10 cellular contexts compared by ENCODE assay signal in genomic region chr2:101832114-101832513, GRCh38.
DNase-seq lines count a peak whose midpoint lies in the region; ATAC-seq, FAIRE-seq and TF ChIP-seq lines count a peak whose summit lies in the region.
"Had no signal": no experiment of that assay in that cellular context is flagged by ENCODE, and none has a peak within 500 bp of the region (broad histone marks: within the 10 kb centered on the region; RNA-seq: fewer than 3 reads in every experiment).

No MANE protein-coding gene starts in this region.

- TSS peak; percentile 2 for BruUV-seq in HepG2 (replicated peaks; lab: Mats Ljungman, UMichigan)

- peaks cover 0 to 98% (median 29%) of the 10 kb centered on the region in 9 donors for H3K36me3 ChIP-seq in heart right ventricle
- H3K36me3 ChIP-seq in HepG2 (replicated peaks in 1 of 2; ENCODE audit: control insufficient read depth in 1 of 2, insufficient read depth in 2 of 2, low read length in 2 of 2), result peaks cover 46 to 88% of the 10 kb centered on the region in 2 experiments
- H3K36me3 ChIP-seq in uterus, result no peaks in the 10 kb centered on the region

- in situ Hi-C loops in HepG2 (cut with HindIII; ENCODE audit: extremely low pct_ligation_motif_present, low pct_unique_long_range_greater_than_20kb), result no loop called here

- ATAC-seq in heart right ventricle, result peak in 1 of 8 donors; percentile 38
- ATAC-seq in right cardiac atrium, result no peak
- ATAC-seq in HepG2, result no peak

- intact Hi-C loops in heart right ventricle (cut with DNase I), result loop anchor here (2.0 to 10.0 kb wide), 10 partner anchors 40 to 490 kb away; partner anchors contain the start of gene MAP4K4 (in 2 of the 10)
- intact Hi-C loops in right cardiac atrium (cut with DNase I), result loop anchor here (5.0 to 10.0 kb wide), 5 partner anchors 135 to 487 kb away; partner anchors contain the start of gene MAP4K4 (in 2 of the 4)
- intact Hi-C loops in HepG2 (cut with micrococcal nuclease; ENCODE audit: unreplicated experiment), result loop anchor here (5.0 kb wide), 1 partner anchor 315 kb away; no protein-coding TSS in a partner anchor
- intact Hi-C loops in uterus (cut with DNase I; ENCODE audit: low total_unique reads), result no loop called here

- DNase-seq in heart right ventricle, result no peak
- DNase-seq in right cardiac atrium, result no peak
- peak; percentile 30 for DNase-seq in SW480 (ENCODE audit: low spot score)
- no peak for DNase-seq in HepG2 (ENCODE audit: low spot score)
- DNase-seq in uterus, result no peak
- no peak for DNase-seq in NCI-H345 (lab: John Stamatoyannopoulos, UW)
- DNase-seq in middle frontal gyrus (ENCODE audit: extremely low spot score, low spot score), result no peak
- DNase-seq in GDM1 (lab: John Stamatoyannopoulos, UW), result no peak
- DNase-seq: activated CD4-positive, alpha-beta T cell treated with anti-CD3 and anti-CD28 coated beads, Interleukin-2, amount 10 ng/mL, durations not matched to agents 7 days and 5 days; aorta had no signal

- no peak for TF ChIP-seq RAD21 in HepG2 (CRISPR knock-in tag; IDR thresholded peaks at IDR 0.05)

- no peak for FAIRE-seq in HepG2 (lab: Jason Lieb, UNC)

- peaks cover 8% of the 10 kb centered on the region; the same call in 1 of the 2 replicates for H4K20me1 ChIP-seq in HepG2 (ENCODE audit: insufficient read depth, low read length)

- CTCF ChIA-PET in HepG2 (lab: Yijun Ruan, JAX; ENCODE audit: low intra/inter-chr PET ratio, low total read pairs), result interaction anchor here (1.3 to 2.8 kb wide), 3 partner anchors 39 to 413 kb away, joined by 3 to 18 read pairs (median 16); no protein-coding TSS in a partner anchor

- 44 to 65% methylated on average over 1 of the region's 1 CpG for WGBS in heart right ventricle, 2 donors
- 51% methylated on average over 1 of the region's 1 CpG for WGBS in right cardiac atrium
- 94% methylated on average over 1 of the region's 1 CpG for WGBS in HepG2 (ENCODE audit: low lambda C conversion rate)

- H3K4me2 ChIP-seq in HepG2 (ENCODE audit: low read depth, low read length), result no peak overlapping the region

- H2AFZ ChIP-seq in HepG2 (ENCODE audit: low read length), result no peak overlapping the region

- no peak overlapping the region for H3K4me3 ChIP-seq in heart right ventricle
- H3K4me3 ChIP-seq in right cardiac atrium (ENCODE audit: low read length), result no peak overlapping the region
- H3K4me3 ChIP-seq in HepG2 (replicated peaks in 1 of 3; ENCODE audit: insufficient read depth in 1 of 3, low read depth in 2 of 3, low read length in 3 of 3), result no peak overlapping the region
- no peak overlapping the region for H3K4me3 ChIP-seq in uterus

- H3K9ac ChIP-seq in HepG2 (ENCODE audit: insufficient read depth, low read depth, low read length), result no peak overlapping the region

- H3K9me3 ChIP-seq in heart right ventricle, result no peaks in the 10 kb centered on the region
- no peaks in the 10 kb centered on the region for H3K9me3 ChIP-seq in right cardiac atrium (ENCODE audit: control insufficient read depth, low read length)
- H3K9me3 ChIP-seq in HepG2 (ENCODE audit: low read length), result no peaks in the 10 kb centered on the region
- H3K9me3 ChIP-seq in uterus, result no peaks in the 10 kb centered on the region

- TF ChIP-seq EP300 in HepG2 (IDR thresholded peaks at IDR 0.05; ENCODE audit: low read depth in 2 of 2, low read length in 2 of 2) (no peak), HepG2 (CRISPR knock-in tag; IDR thresholded peaks at IDR 0.05; ENCODE audit: borderline replicate concordance) (no peak)

- peak in 8 of 9 donors; percentile 3 to 63 (median 48) for TF ChIP-seq CTCF in heart right ventricle (IDR thresholded peaks at IDR 0.05)
- no peak for TF ChIP-seq CTCF in HepG2 (CRISPR knock-in tag; IDR thresholded peaks at IDR 0.05)
- TF ChIP-seq CTCF in uterus (IDR thresholded peaks at IDR 0.05), result peak; percentile 27 to 51 (median 40)

- H3K79me2 ChIP-seq in HepG2 (ENCODE audit: insufficient read depth, low read length), result peaks cover 23% of the 10 kb centered on the region

- POLR2A ChIA-PET in HepG2 (lab: Yijun Ruan, JAX), result interaction anchor here (1.3 kb wide), 1 partner anchor 61 kb away, joined by 5 read pairs; no protein-coding TSS in a partner anchor

- H3K27me3 ChIP-seq in heart right ventricle (no peaks in the 10 kb centered on the region), right cardiac atrium (ENCODE audit: control insufficient read depth, insufficient read depth) (no peaks in the 10 kb centered on the region), HepG2 (ENCODE audit: control insufficient read depth in 1 of 2, insufficient read depth in 2 of 2, low read length in 2 of 2) (no peaks in the 10 kb centered on the region), uterus (no peaks in the 10 kb centered on the region)

- peaks cover 14 to 50% (median 47%) of the 10 kb centered on the region in 9 donors for H3K4me1 ChIP-seq in heart right ventricle
- H3K4me1 ChIP-seq in right cardiac atrium (ENCODE audit: control insufficient read depth, insufficient read depth, low read length), result peaks cover 14% of the 10 kb centered on the region
- peaks cover 43% of the 10 kb centered on the region for H3K4me1 ChIP-seq in HepG2 (ENCODE audit: insufficient read depth, low read length)
- peaks cover 5% of the 10 kb centered on the region in 2 donors for H3K4me1 ChIP-seq in uterus

- H3K27ac ChIP-seq in heart right ventricle (peak overlapping the region in 1 of 10 donors; percentile 71), right cardiac atrium (ENCODE audit: low read length) (no peak overlapping the region), HepG2 (ENCODE audit: extremely low read length, insufficient read depth, low read length) (no peak overlapping the region), uterus (peak overlapping the region in 1 of 2 donors; percentile 82)

- TF ChIP-seq POLR2A in HepG2 (IDR thresholded peaks at IDR 0.05; ENCODE audit: insufficient read depth in 1 of 2, low read depth in 2 of 2, low read length in 2 of 2) (no peak), uterus (IDR thresholded peaks at IDR 0.05) (no peak)

TF ChIP-seq in HepG2, 621 proteins besides CTCF, POLR2A, EP300 and RAD21:
- TF ChIP-seq STAG1 (CRISPR knock-in tag; IDR thresholded peaks at IDR 0.05) (peak; percentile 31; the same call in 1 of the 2 replicates), ZNF598 (CRISPR knock-in tag; IDR thresholded peaks at IDR 0.05; ENCODE audit: borderline replicate concordance) (no peak), MAZ (IDR thresholded peaks at IDR 0.05; ENCODE audit: borderline replicate concordance, low read depth, low read length) (no peak), MAZ (CRISPR knock-in tag; IDR thresholded peaks at IDR 0.05; ENCODE audit: low read depth) (no peak), ARID3A (IDR thresholded peaks at IDR 0.05; ENCODE audit: low read depth, low read length) (0 out of 2 replicates have a peak, but pooled peaks have one; percentile 24)
TF ChIP-seq in HepG2: peak in this region for 2.
